Comparison of ENCODE assay signal across 10 cellular contexts in genomic region chr15:96261575-96262034, GRCh38.
A peak's percentile ranks its signal among the peaks of the same experiment; 100 is the strongest.
DNase-seq lines count a peak whose midpoint lies in the region; ATAC-seq lines count a peak whose summit lies in the region.
"Had no signal": no experiment of that assay in that cellular context is flagged by ENCODE, and none has a peak within 500 bp of the region (broad histone marks: within the 10 kb centered on the region; RNA-seq: fewer than 3 reads in every experiment).

No MANE protein-coding gene starts in this region.

- H3K27ac ChIP-seq in caudate nucleus (ENCODE audit: low read depth, low read length): no peak overlapping the region
- H3K27ac ChIP-seq: vagina had no signal

- ATAC-seq in GM18511 (IDR thresholded peaks at IDR 0.05; ENCODE audit: unreplicated experiment) (peak; percentile 77), GM21723 (IDR thresholded peaks at IDR 0.05; ENCODE audit: unreplicated experiment) (peak; percentile 83), HG03354 (IDR thresholded peaks at IDR 0.05; ENCODE audit: poor library complexity, severe bottlenecking, unreplicated experiment) (peak; percentile 91)

- DNase-seq in left kidney (ENCODE audit: low read depth, low spot score) (peak; percentile 66), caudate nucleus (lab: John Stamatoyannopoulos, UW) (no peak), SHP77 treated with DMSO at 0.1 percent for 48 hours (lab: John Stamatoyannopoulos, UW) (no peak), MV-4-11 (lab: John Stamatoyannopoulos, UW) (no peak)
- no peak for DNase-seq in activated CD4-positive, alpha-beta T cell treated with anti-CD3 and anti-CD28 coated beads, Interleukin-2, amount 50 U/mL, for 1 hour
- DNase-seq: NK-92 treated with Interleukin-12 subunit alpha and Interleukin-12 subunit beta, amount 100 ng/mL, for 24 hours had no signal
